ENCODE assay signal across 1 cellular context in genomic region chr14:64879635-64880381, GRCh38.
A peak's percentile ranks its signal among the peaks of the same experiment; 100 is the strongest.
TF ChIP-seq lines count a peak whose summit lies in the region.

Gene SPTB (minus strand): TSS chr14:64879907. CDS start chr14:64823094, 56,813 bp downstream.

TF ChIP-seq in HEK293, 187 proteins besides CTCF, POLR2A, EP300 and RAD21 (continued from another document):
- TF ChIP-seq ZNF398 (tag by site-specific recombination; IDR thresholded peaks at IDR 0.05) (peak; percentile 18; the same call in 1 of the 2 replicates), FEZF1 (tag by site-specific recombination; IDR thresholded peaks at IDR 0.05) (no peak), KLF10 (tag by site-specific recombination; IDR thresholded peaks at IDR 0.05) (peak; percentile 67; the same call in 1 of the 2 replicates), ZNF48 (tag by site-specific recombination; IDR thresholded peaks at IDR 0.05) (no peak), KLF9 (tag by site-specific recombination; IDR thresholded peaks at IDR 0.05; ENCODE audit: low read depth) (peak; percentile 23; the same call in 1 of the 2 replicates), GLI4 (tag by site-specific recombination; IDR thresholded peaks at IDR 0.05) (no peak), KLF1 (tag by site-specific recombination; IDR thresholded peaks at IDR 0.05) (peak; percentile 46), GLIS1 (tag by site-specific recombination; IDR thresholded peaks at IDR 0.05) (peak; percentile 60), ZIC2 (tag by site-specific recombination; IDR thresholded peaks at IDR 0.05) (peak; percentile 21; the same call in 1 of the 2 replicates), ZNF350 (tag by site-specific recombination; IDR thresholded peaks at IDR 0.05) (no peak), ZFHX2 (tag by site-specific recombination; conservative IDR thresholded peaks at IDR 0.05) (peak; percentile 66), ZNF341 (tag by site-specific recombination; IDR thresholded peaks at IDR 0.05; ENCODE audit: low read depth) (peak; percentile 66), ZNF449 (tag by site-specific recombination; IDR thresholded peaks at IDR 0.05) (peak; percentile 12; the same call in 1 of the 2 replicates), ZNF660 (tag by site-specific recombination; IDR thresholded peaks at IDR 0.05) (no peak), ZNF549 (tag by site-specific recombination; IDR thresholded peaks at IDR 0.05) (no peak), ZNF791 (tag by site-specific recombination; IDR thresholded peaks at IDR 0.05) (no peak), GLI2 (tag by site-specific recombination; IDR thresholded peaks at IDR 0.05; ENCODE audit: borderline replicate concordance, low read depth) (no peak), ZNF214 (tag by site-specific recombination; IDR thresholded peaks at IDR 0.05; ENCODE audit: borderline replicate concordance) (no peak), ZNF560 (tag by site-specific recombination; IDR thresholded peaks at IDR 0.05; ENCODE audit: borderline replicate concordance) (no peak), ZBTB7A (tag by site-specific recombination; IDR thresholded peaks at IDR 0.05; ENCODE audit: low read depth) (no peak), ATF2 (tag by site-specific recombination; IDR thresholded peaks at IDR 0.05; ENCODE audit: low read depth) (no peak), ZNF2 (tag by site-specific recombination; IDR thresholded peaks at IDR 0.05) (no peak), MEIS1 (CRISPR knock-in tag; IDR thresholded peaks at IDR 0.05; ENCODE audit: borderline replicate concordance) (no peak), ZFP69B (tag by site-specific recombination; IDR thresholded peaks at IDR 0.05) (no peak), SP2 (tag by site-specific recombination; IDR thresholded peaks at IDR 0.05) (peak; percentile 36), ZBTB26 (tag by site-specific recombination; optimal IDR thresholded peaks at IDR 0.05) (peak; percentile 42), BCL11A (tag by site-specific recombination; IDR thresholded peaks at IDR 0.05; ENCODE audit: low read depth) (no peak)
- TF ChIP-seq, protein P1, sequence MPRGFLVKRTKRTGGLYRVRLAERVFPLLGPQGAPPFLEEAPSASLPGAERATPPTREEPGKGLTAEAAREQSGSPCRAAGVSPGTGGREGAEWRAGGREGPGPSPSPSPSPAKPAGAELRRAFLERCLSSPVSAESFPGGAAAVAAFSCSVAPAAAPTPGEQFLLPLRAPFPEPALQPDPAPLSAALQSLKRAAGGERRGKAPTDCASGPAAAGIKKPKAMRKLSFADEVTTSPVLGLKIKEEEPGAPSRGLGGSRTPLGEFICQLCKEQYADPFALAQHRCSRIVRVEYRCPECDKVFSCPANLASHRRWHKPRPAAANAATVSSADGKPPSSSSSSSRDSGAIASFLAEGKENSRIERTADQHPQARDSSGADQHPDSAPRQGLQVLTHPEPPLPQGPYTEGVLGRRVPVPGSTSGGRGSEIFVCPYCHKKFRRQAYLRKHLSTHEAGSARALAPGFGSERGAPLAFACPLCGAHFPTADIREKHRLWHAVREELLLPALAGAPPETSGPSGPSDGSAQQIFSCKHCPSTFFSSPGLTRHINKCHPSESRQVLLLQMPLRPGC (tag by site-specific recombination; IDR thresholded peaks at IDR 0.05), result no peak
- TF ChIP-seq, protein P2, sequence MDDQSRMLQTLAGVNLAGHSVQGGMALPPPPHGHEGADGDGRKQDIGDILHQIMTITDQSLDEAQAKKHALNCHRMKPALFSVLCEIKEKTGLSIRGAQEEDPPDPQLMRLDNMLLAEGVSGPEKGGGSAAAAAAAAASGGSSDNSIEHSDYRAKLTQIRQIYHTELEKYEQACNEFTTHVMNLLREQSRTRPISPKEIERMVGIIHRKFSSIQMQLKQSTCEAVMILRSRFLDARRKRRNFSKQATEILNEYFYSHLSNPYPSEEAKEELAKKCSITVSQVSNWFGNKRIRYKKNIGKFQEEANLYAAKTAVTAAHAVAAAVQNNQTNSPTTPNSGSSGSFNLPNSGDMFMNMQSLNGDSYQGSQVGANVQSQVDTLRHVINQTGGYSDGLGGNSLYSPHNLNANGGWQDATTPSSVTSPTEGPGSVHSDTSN (CRISPR knock-in tag; IDR thresholded peaks at IDR 0.05), result no peak
- TF ChIP-seq, protein P3, sequence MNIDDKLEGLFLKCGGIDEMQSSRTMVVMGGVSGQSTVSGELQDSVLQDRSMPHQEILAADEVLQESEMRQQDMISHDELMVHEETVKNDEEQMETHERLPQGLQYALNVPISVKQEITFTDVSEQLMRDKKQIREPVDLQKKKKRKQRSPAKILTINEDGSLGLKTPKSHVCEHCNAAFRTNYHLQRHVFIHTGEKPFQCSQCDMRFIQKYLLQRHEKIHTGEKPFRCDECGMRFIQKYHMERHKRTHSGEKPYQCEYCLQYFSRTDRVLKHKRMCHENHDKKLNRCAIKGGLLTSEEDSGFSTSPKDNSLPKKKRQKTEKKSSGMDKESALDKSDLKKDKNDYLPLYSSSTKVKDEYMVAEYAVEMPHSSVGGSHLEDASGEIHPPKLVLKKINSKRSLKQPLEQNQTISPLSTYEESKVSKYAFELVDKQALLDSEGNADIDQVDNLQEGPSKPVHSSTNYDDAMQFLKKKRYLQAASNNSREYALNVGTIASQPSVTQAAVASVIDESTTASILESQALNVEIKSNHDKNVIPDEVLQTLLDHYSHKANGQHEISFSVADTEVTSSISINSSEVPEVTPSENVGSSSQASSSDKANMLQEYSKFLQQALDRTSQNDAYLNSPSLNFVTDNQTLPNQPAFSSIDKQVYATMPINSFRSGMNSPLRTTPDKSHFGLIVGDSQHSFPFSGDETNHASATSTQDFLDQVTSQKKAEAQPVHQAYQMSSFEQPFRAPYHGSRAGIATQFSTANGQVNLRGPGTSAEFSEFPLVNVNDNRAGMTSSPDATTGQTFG (tag by site-specific recombination; IDR thresholded peaks at IDR 0.05; ENCODE audit: borderline replicate concordance), result no peak
